In the genomic region with DNA sequence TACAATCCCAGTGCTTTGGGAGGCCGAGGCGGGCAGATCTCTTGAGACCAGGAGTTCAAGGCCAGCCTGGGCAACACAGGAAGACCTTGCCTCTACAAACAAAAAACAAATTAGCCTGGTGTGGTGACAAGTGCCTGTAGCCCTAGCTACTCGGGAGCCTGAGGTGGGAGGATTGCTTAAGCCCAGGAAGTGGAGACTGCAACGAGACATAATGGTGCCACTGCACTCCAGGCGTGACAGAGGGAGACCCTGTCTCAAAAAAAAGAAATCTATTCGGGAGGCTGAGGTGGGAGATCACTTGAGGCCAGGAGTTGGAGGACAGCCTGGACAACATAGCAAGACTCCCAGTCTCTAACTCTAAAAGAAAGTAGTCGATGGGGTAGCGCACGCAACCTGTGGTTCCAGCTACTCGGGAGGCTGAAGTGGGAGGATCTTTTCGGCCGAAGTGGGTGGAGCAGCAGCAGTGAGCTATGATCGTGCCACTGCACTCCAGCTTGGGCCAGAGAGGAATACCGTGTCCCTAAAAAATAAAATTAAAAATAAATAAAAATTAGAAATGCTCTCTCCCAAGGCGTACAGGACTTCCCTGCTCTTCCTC, we compare ENCODE assay signal across 8 cellular contexts. TPM values are rescaled to one million over a fixed set of nuclear protein-coding genes. Genes with fewer than 3 reads are reported as not detected.
DNase-seq lines count a peak whose midpoint lies in the region; ATAC-seq and TF ChIP-seq lines count a peak whose summit lies in the region.

No MANE protein-coding gene starts in this region.

- H3K27ac ChIP-seq in SJSA1 (no peak overlapping the region), mucosa of rectum (ENCODE audit: low read depth in 2 of 2, low read length in 2 of 2) (peak overlapping the region in 1 of 2 donors; percentile 10), testis (peak overlapping the region; percentile 89 to 91)

- H3K27me3 ChIP-seq in SJSA1 (replicated peaks) (no peaks in the 10 kb centered on the region), mucosa of rectum (ENCODE audit: control insufficient read depth in 2 of 2, insufficient read depth in 2 of 2, low read length in 2 of 2) (no peaks in the 10 kb centered on the region), testis (no peaks in the 10 kb centered on the region)

- H3K4me3 ChIP-seq in SJSA1 (peak overlapping the region; percentile 54), mucosa of rectum (ENCODE audit: low read length in 2 of 2) (peak overlapping the region; percentile 75 to 80), testis (peak overlapping the region; percentile 79 to 84)

- 15 to 27% methylated on average over 14 to 15 of the region's 15 CpGs for WGBS in testis, 2 donors

- H3K9me3 ChIP-seq in SJSA1 (replicated peaks) (no peaks in the 10 kb centered on the region), mucosa of rectum (ENCODE audit: control insufficient read depth in 2 of 2, low read length in 2 of 2) (no peaks in the 10 kb centered on the region), testis (no peaks in the 10 kb centered on the region)

- H3K4me1 ChIP-seq in SJSA1 (replicated peaks) (0 out of 2 replicates have a peak, but pooled peaks cover 4% of the 10 kb centered on the region), mucosa of rectum (ENCODE audit: control insufficient read depth in 2 of 2, insufficient read depth in 2 of 2, low read length in 2 of 2) (peaks cover 0 to 4% of the 10 kb centered on the region in 2 donors), testis (no peaks in the 10 kb centered on the region)

- no peak for TF ChIP-seq POLR2A in testis (IDR thresholded peaks at IDR 0.05)

- ATAC-seq in GM18867 (IDR thresholded peaks at IDR 0.05; ENCODE audit: unreplicated experiment) (peak; percentile 49), HG03095 (IDR thresholded peaks at IDR 0.05; ENCODE audit: unreplicated experiment) (peak; percentile 11)

- no peak for TF ChIP-seq CTCF in testis (IDR thresholded peaks at IDR 0.05)

- H3K9ac ChIP-seq in mucosa of rectum (ENCODE audit: low read depth in 1 of 2, low read length in 2 of 2), result peak overlapping the region; percentile 75 to 78

- DNase-seq in SJSA1 (ENCODE audit: low read depth in 1 of 2, low spot score in 2 of 2), result no peak
- DNase-seq in effector CD8-positive, alpha-beta T cell (lab: John Stamatoyannopoulos, UW), result peak; percentile 12
- peak; percentile 62 for DNase-seq in testis
- no peak for DNase-seq in NCI-H2107 treated with DMSO at 0.1 percent for 48 hours (lab: John Stamatoyannopoulos, UW; ENCODE audit: unreplicated experiment)
- DNase-seq in ureter (ENCODE audit: low spot score), result no peak

- intact Hi-C loops in testis (cut with DNase I; ENCODE audit: low total_unique reads), result no loop called here

- H3K36me3 ChIP-seq in SJSA1 (no peaks in the 10 kb centered on the region), mucosa of rectum (ENCODE audit: control insufficient read depth in 2 of 2, insufficient read depth in 2 of 2, low read length in 2 of 2) (no peaks in the 10 kb centered on the region), testis (ENCODE audit: low read depth, missing control alignments) (no peaks in the 10 kb centered on the region)

RNA-seq across cellular contexts. Expression of a gene that starts 0.8 kb away (rescaled TPM):
- 2.1 and 4.5 TPM in 2 replicates for total RNA-seq in SJSA1 (2014; rRNA removed; shearing (Covaris generic))
- 10 to 100 TPM in 1 of 2 donors, 1 to 10 TPM in 1; 9.3 to 11.9 TPM for total RNA-seq in testis
- polyA plus RNA-seq in testis (ENCODE audit: insufficient read depth, low read depth, low replicate concordance), result 3.5 TPM
- total RNA-seq in ureter, result 5.1 TPM

RNA-seq across cellular contexts. Expression of a gene that starts 48.9 kb away (rescaled TPM):
- 24.9 and 27.7 TPM in 2 replicates for total RNA-seq in SJSA1 (2014; rRNA removed; shearing (Covaris generic))
- total RNA-seq in testis, result 10 to 100 TPM; 36.2 to 40.1 TPM
- 25.5 TPM for polyA plus RNA-seq in testis (ENCODE audit: insufficient read depth, low read depth, low replicate concordance)
- 39.5 TPM for total RNA-seq in ureter

Comparison
In these comparisons a context has a peak if more than half of its experiments do, and no peak if none do; other contexts are left out.
1. DNase-seq: peak in effector CD8-positive, alpha-beta T cell (single experiment) and testis (single experiment); none in SJSA1 (0 of 2), NCI-H2107 treated with DMSO at 0.1 percent for 48 hours (single experiment) and ureter (single experiment).
2. Peak in every context shown above with its lines, with median percentiles within 50 percentile points of each other: H3K4me3 ChIP-seq.